ENCODE assay signal across 1 cellular context in genomic region chr4:109973529-109973905, GRCh38.
TF ChIP-seq lines count a peak whose summit lies in the region.

No MANE protein-coding gene starts in this region.

TF ChIP-seq in HepG2, 621 proteins besides CTCF, POLR2A, EP300 and RAD21 (continued from another document and continues in another):
- TF ChIP-seq ZNF710 (CRISPR knock-in tag; IDR thresholded peaks at IDR 0.05; ENCODE audit: borderline replicate concordance) (peak; percentile 84; the same call in 1 of the 2 replicates), TCF7 (IDR thresholded peaks at IDR 0.05; ENCODE audit: low read depth) (no peak), AHDC1 (CRISPR knock-in tag; IDR thresholded peaks at IDR 0.05; ENCODE audit: borderline replicate concordance) (peak; percentile 58; the same call in 1 of the 2 replicates), FOXP1 (IDR thresholded peaks at IDR 0.05) (0 out of 2 replicates have a peak, but pooled peaks have one; percentile 26), FOXP1 (CRISPR knock-in tag; IDR thresholded peaks at IDR 0.05) (peak; percentile 76), GATAD2A (CRISPR knock-in tag; IDR thresholded peaks at IDR 0.05) (peak; percentile 32; the same call in 1 of the 2 replicates), ATF6 (CRISPR knock-in tag; conservative IDR thresholded peaks at IDR 0.05) (no peak), SP1 (IDR thresholded peaks at IDR 0.05) (no peak), SP1 (CRISPR knock-in tag; IDR thresholded peaks at IDR 0.05) (no peak), ZSCAN25 (CRISPR knock-in tag; IDR thresholded peaks at IDR 0.05) (peak; percentile 18; the same call in 1 of the 2 replicates), FOXA1 (IDR thresholded peaks at IDR 0.05) (peak; percentile 66; the same call in 1 of the 2 replicates), FOXA1 (CRISPR knock-in tag; IDR thresholded peaks at IDR 0.05) (peak; percentile 41; the same call in 1 of the 2 replicates), NONO (IDR thresholded peaks at IDR 0.05) (no peak), NONO (CRISPR knock-in tag; conservative IDR thresholded peaks at IDR 0.05) (no peak), ETV5 (CRISPR knock-in tag; IDR thresholded peaks at IDR 0.05; ENCODE audit: borderline replicate concordance) (peak; percentile 13; the same call in 1 of the 2 replicates), ZNF691 (CRISPR knock-in tag; IDR thresholded peaks at IDR 0.05; ENCODE audit: borderline replicate concordance, low read depth) (0 out of 2 replicates have a peak, but pooled peaks have one; percentile 27), TBX3 (IDR thresholded peaks at IDR 0.05; ENCODE audit: borderline replicate concordance) (peak; percentile 40; the same call in 1 of the 2 replicates), HIC2 (CRISPR knock-in tag; IDR thresholded peaks at IDR 0.05; ENCODE audit: low read depth) (no peak), HNF4A (CRISPR knock-in tag; IDR thresholded peaks at IDR 0.05) (peak; percentile 53), ZNF281 (CRISPR knock-in tag; IDR thresholded peaks at IDR 0.05; ENCODE audit: borderline replicate concordance) (no peak), SOX13 (IDR thresholded peaks at IDR 0.05) (no peak), SOX13 (CRISPR knock-in tag; conservative IDR thresholded peaks at IDR 0.05 in 1 of 2, IDR thresholded peaks at IDR 0.05 in 1 of 2) (peak in 1 of 2 experiments; percentile 31; a peak in 1 of 4 replicates), KDM6A (CRISPR knock-in tag; IDR thresholded peaks at IDR 0.05; ENCODE audit: low read depth) (0 out of 2 replicates have a peak, but pooled peaks have one; percentile 20), ASH2L (IDR thresholded peaks at IDR 0.05; ENCODE audit: insufficient read length, low read depth, low read length) (peak; percentile 31), NCOR1 (IDR thresholded peaks at IDR 0.05; ENCODE audit: borderline replicate concordance, low read length) (peak; percentile 35; the same call in 1 of the 2 replicates), NFIC (IDR thresholded peaks at IDR 0.05; ENCODE audit: low read length) (no peak; the same call in 1 of the 2 replicates), ZNF510 (CRISPR knock-in tag; IDR thresholded peaks at IDR 0.05; ENCODE audit: low read depth) (no peak), PAXIP1 (CRISPR knock-in tag; conservative IDR thresholded peaks at IDR 0.05) (peak; percentile 80), GATAD1 (CRISPR knock-in tag; IDR thresholded peaks at IDR 0.05) (no peak), FOXK2 (IDR thresholded peaks at IDR 0.05) (0 out of 2 replicates have a peak, but pooled peaks have one; percentile 39), SOX5 (CRISPR knock-in tag; IDR thresholded peaks at IDR 0.05; ENCODE audit: borderline replicate concordance) (peak; percentile 55; the same call in 1 of the 2 replicates), SP5 (CRISPR knock-in tag; IDR thresholded peaks at IDR 0.05; ENCODE audit: borderline replicate concordance, low read depth) (peak; percentile 43; the same call in 1 of the 2 replicates), GFI1 (CRISPR knock-in tag; IDR thresholded peaks at IDR 0.05; ENCODE audit: borderline replicate concordance) (0 out of 2 replicates have a peak, but pooled peaks have one; percentile 28), HNRNPH1 (optimal IDR thresholded peaks at IDR 0.05; ENCODE audit: low read depth, low read length) (no peak), CHCHD3 (CRISPR knock-in tag; IDR thresholded peaks at IDR 0.05) (no peak), HHEX (CRISPR knock-in tag; IDR thresholded peaks at IDR 0.05) (0 out of 2 replicates have a peak, but pooled peaks have one; percentile 20), KLF6 (CRISPR knock-in tag; IDR thresholded peaks at IDR 0.05) (no peak), FOXJ3 (CRISPR knock-in tag; IDR thresholded peaks at IDR 0.05; ENCODE audit: borderline replicate concordance) (no peak), FOXP4 (CRISPR knock-in tag; IDR thresholded peaks at IDR 0.05) (peak; percentile 75), SAP130 (CRISPR knock-in tag; IDR thresholded peaks at IDR 0.05; ENCODE audit: low read depth) (peak; percentile 37; the same call in 1 of the 2 replicates)
